6 cellular contexts compared by ENCODE assay signal in the genomic region with DNA sequence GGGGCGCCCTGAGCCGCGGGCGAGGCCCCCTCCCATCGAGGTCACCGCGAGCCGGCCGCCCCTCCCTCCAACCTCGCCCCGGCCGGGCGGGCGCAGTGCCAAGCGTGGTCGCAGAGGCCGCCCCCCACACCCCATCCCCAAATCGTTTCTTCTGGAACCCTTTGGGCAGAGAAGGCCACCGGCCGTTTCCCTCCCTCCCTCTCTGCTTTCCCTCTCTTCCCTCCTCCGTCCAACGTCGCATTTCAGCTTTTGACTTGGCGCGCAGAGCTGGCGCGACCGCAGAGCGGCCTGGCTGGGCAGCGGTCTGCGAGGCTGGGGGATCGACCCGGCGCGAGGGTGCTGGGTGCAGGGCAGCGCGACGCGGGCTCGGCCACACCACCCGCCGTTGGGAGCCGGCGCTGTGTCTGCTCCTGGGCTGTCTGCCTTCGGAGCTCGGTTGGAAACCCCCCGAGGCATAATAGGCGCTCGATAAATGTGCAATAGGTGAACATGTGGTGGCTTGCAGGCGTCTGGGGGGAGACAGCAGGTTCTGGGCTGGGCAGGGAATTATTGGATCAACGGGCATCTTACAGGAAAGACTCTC. TPM values are rescaled to one million over a fixed set of nuclear protein-coding genes. Genes with fewer than 3 reads are reported as not detected.
DNase-seq lines count a peak whose midpoint lies in the region; ATAC-seq and TF ChIP-seq lines count a peak whose summit lies in the region.

No MANE protein-coding gene starts in this region.

- TF ChIP-seq POLR2A in GM15510 (IDR thresholded peaks at IDR 0.05; ENCODE audit: borderline replicate concordance, extremely low read depth, insufficient read length) (peak; percentile 17), uterus (IDR thresholded peaks at IDR 0.05) (no peak)

- ATAC-seq in left ventricle myocardium superior: peak; percentile 12

- no peak for TF ChIP-seq CTCF in uterus (IDR thresholded peaks at IDR 0.05)

- no peaks in the 10 kb centered on the region for H3K36me3 ChIP-seq in uterus

- no peaks in the 10 kb centered on the region for H3K9me3 ChIP-seq in uterus

- peaks cover 4 to 37% of the 10 kb centered on the region in 2 donors for H3K27me3 ChIP-seq in uterus

- H3K27ac ChIP-seq in uterus: peak overlapping the region; percentile 38 to 44

- peaks cover 0 to 13% of the 10 kb centered on the region in 2 donors for H3K4me1 ChIP-seq in uterus

- peak overlapping the region; percentile 16 to 42 for H3K4me3 ChIP-seq in uterus

- intact Hi-C loops in left ventricle myocardium superior (cut with micrococcal nuclease) (no loop called here), uterus (cut with DNase I; ENCODE audit: low total_unique reads) (no loop called here)

- DNase-seq in OCI-M1 (lab: John Stamatoyannopoulos, UW): peak; percentile 58
- peak; percentile 47 for DNase-seq in left ventricle myocardium superior
- no peak for DNase-seq in uterus
- no peak for DNase-seq in AG08395 (ENCODE audit: low spot score)
- no peak for DNase-seq in foreskin melanocyte

RNA-seq across cellular contexts. Expression of gene NTN3, which starts 2.9 kb away (rescaled TPM):
- 0.52 TPM for total RNA-seq in left ventricle myocardium superior
- total RNA-seq in uterus: 10 to 100 TPM in 1 of 4 donors, 1 to 10 TPM in 1, not detected in 2; 1.3 to 15.5 TPM

RNA-seq across cellular contexts. Expression of gene TBC1D24, which starts 6.7 kb away (rescaled TPM):
- total RNA-seq in left ventricle myocardium superior (15.4 TPM), uterus (10 to 100 TPM in 1 of 4 donors, 1 to 10 TPM in 2, under 1 TPM in 1; 0.59 to 21.6 (median 4.6) TPM)

RNA-seq across cellular contexts. Expression of gene TEDC2, which starts 8.3 kb away (rescaled TPM):
- total RNA-seq in left ventricle myocardium superior (0.67 TPM), uterus (1 to 10 TPM in 2 of 4 donors, not detected in 2; 1.8 to 7.0 TPM)

RNA-seq across cellular contexts. Expression of gene CCNF, which starts 39.0 kb away (rescaled TPM):
- total RNA-seq in left ventricle myocardium superior: 1.1 TPM
- total RNA-seq in uterus: 10 to 100 TPM in 1 of 4 donors, 1 to 10 TPM in 1, under 1 TPM in 1, not detected in 1; under 0.01 to 11.8 (median 1.9) TPM

RNA-seq across cellular contexts. Expression of gene ATP6V0C, which starts 45.5 kb away (rescaled TPM):
- total RNA-seq in left ventricle myocardium superior (150 TPM), uterus (100 to 1,000 TPM in 1 of 4 donors, 10 to 100 TPM in 3; 14.3 to 126 (median 41.4) TPM)

Comparison
In these comparisons a context has a peak if more than half of its experiments do, and no peak if none do; other contexts are left out.
1. DNase-seq: peak in OCI-M1 (single experiment) and left ventricle myocardium superior (single experiment); none in uterus (0 of 2), AG08395 (single experiment) and foreskin melanocyte (single experiment).